ENCODE assay signal across 1 cellular context in genomic region chr19:17475541-17476115, GRCh38.
TF ChIP-seq lines count a peak whose summit lies in the region.

No MANE protein-coding gene starts in this region.

TF ChIP-seq in HepG2, 621 proteins besides CTCF, POLR2A, EP300 and RAD21 (continued from another document and continues in another):
- TF ChIP-seq, protein P1, sequence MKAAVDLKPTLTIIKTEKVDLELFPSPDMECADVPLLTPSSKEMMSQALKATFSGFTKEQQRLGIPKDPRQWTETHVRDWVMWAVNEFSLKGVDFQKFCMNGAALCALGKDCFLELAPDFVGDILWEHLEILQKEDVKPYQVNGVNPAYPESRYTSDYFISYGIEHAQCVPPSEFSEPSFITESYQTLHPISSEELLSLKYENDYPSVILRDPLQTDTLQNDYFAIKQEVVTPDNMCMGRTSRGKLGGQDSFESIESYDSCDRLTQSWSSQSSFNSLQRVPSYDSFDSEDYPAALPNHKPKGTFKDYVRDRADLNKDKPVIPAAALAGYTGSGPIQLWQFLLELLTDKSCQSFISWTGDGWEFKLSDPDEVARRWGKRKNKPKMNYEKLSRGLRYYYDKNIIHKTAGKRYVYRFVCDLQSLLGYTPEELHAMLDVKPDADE (CRISPR knock-in tag; IDR thresholded peaks at IDR 0.05): no peak
- TF ChIP-seq THAP11 (CRISPR knock-in tag; IDR thresholded peaks at IDR 0.05) (0 out of 2 replicates have a peak, but pooled peaks have one; percentile 14), MXD4 (CRISPR knock-in tag; IDR thresholded peaks at IDR 0.05) (no peak), ZNF3 (CRISPR knock-in tag; IDR thresholded peaks at IDR 0.05) (no peak), ZNF235 (CRISPR knock-in tag; IDR thresholded peaks at IDR 0.05; ENCODE audit: borderline replicate concordance) (no peak), FOXO1 (CRISPR knock-in tag; IDR thresholded peaks at IDR 0.05) (peak; percentile 47), HDAC2 (CRISPR knock-in tag; IDR thresholded peaks at IDR 0.05) (peak; percentile 43; the same call in 1 of the 2 replicates), TBP (CRISPR knock-in tag; IDR thresholded peaks at IDR 0.05) (no peak), CBX1 (IDR thresholded peaks at IDR 0.05; ENCODE audit: low read depth) (no peak), SP4 (CRISPR knock-in tag; IDR thresholded peaks at IDR 0.05) (peak; percentile 67; the same call in 1 of the 2 replicates), ELF1 (CRISPR knock-in tag; IDR thresholded peaks at IDR 0.05) (peak; percentile 85), FIP1L1 (IDR thresholded peaks at IDR 0.05; ENCODE audit: borderline replicate concordance, insufficient read depth, low read depth, low read length) (no peak), HBP1 (CRISPR knock-in tag; IDR thresholded peaks at IDR 0.05; ENCODE audit: low read depth) (no peak), KLF9 (CRISPR knock-in tag; IDR thresholded peaks at IDR 0.05; ENCODE audit: low read depth) (no peak), NFIC (IDR thresholded peaks at IDR 0.05; ENCODE audit: low read length) (no peak), CEBPB (IDR thresholded peaks at IDR 0.05; ENCODE audit: borderline replicate concordance, low read depth, low read length) (no peak), PHF5A (CRISPR knock-in tag; IDR thresholded peaks at IDR 0.05; ENCODE audit: low read depth, unreplicated experiment) (no peak), ZNF670 (CRISPR knock-in tag; IDR thresholded peaks at IDR 0.05; ENCODE audit: borderline replicate concordance) (no peak), IKZF5 (CRISPR knock-in tag; IDR thresholded peaks at IDR 0.05) (no peak; the same call in 1 of the 2 replicates), MLXIP (CRISPR knock-in tag; IDR thresholded peaks at IDR 0.05; ENCODE audit: borderline replicate concordance) (no peak), KDM3A (CRISPR knock-in tag; IDR thresholded peaks at IDR 0.05; ENCODE audit: low read depth) (no peak), AHR (CRISPR knock-in tag; IDR thresholded peaks at IDR 0.05) (0 out of 2 replicates have a peak, but pooled peaks have one; percentile 45), SRSF9 (IDR thresholded peaks at IDR 0.05; ENCODE audit: borderline replicate concordance, insufficient read depth, low read depth, low read length, poor library complexity, severe bottlenecking) (no peak), DR1 (CRISPR knock-in tag; IDR thresholded peaks at IDR 0.05) (no peak), ETV5 (CRISPR knock-in tag; IDR thresholded peaks at IDR 0.05; ENCODE audit: borderline replicate concordance) (peak; percentile 90), POGZ (CRISPR knock-in tag; IDR thresholded peaks at IDR 0.05) (no peak), ZBTB7A (CRISPR knock-in tag; IDR thresholded peaks at IDR 0.05) (no peak), ZNF160 (CRISPR knock-in tag; IDR thresholded peaks at IDR 0.05) (no peak), ZNF331 (CRISPR knock-in tag; IDR thresholded peaks at IDR 0.05) (no peak; the same call in 1 of the 2 replicates), THYN1 (CRISPR knock-in tag; IDR thresholded peaks at IDR 0.05; ENCODE audit: borderline replicate concordance, low read depth) (no peak)
- TF ChIP-seq, protein P2, sequence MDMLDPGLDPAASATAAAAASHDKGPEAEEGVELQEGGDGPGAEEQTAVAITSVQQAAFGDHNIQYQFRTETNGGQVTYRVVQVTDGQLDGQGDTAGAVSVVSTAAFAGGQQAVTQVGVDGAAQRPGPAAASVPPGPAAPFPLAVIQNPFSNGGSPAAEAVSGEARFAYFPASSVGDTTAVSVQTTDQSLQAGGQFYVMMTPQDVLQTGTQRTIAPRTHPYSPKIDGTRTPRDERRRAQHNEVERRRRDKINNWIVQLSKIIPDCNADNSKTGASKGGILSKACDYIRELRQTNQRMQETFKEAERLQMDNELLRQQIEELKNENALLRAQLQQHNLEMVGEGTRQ (IDR thresholded peaks at IDR 0.05; ENCODE audit: low read depth, low read length): no peak
- TF ChIP-seq, protein P2 (CRISPR knock-in tag; IDR thresholded peaks at IDR 0.05; ENCODE audit: borderline replicate concordance): no peak
- TF ChIP-seq, protein P3, sequence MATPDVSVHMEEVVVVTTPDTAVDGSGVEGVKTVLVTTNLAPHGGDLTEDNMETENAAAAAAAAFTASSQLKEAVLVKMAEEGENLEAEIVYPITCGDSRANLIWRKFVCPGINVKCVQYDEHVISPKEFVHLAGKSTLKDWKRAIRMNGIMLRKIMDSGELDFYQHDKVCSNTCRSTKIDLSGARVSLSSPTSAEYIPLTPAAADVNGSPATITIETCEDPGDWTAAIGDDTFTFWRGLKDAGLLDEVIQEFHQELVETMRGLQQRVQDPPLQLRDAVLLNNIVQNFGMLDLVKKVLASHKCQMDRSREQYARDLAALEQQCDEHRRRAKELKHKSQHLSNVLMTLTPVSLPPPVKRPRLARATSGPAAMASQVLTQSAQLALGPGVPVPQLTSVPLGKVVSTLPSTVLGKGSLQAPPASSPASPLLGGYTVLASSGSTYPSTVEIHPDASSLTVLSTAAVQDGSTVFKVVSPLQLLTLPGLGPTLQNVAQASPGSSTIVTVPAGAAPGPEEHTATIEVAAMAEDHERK (CRISPR knock-in tag; IDR thresholded peaks at IDR 0.05; ENCODE audit: low read depth): no peak
- TF ChIP-seq, protein P4, sequence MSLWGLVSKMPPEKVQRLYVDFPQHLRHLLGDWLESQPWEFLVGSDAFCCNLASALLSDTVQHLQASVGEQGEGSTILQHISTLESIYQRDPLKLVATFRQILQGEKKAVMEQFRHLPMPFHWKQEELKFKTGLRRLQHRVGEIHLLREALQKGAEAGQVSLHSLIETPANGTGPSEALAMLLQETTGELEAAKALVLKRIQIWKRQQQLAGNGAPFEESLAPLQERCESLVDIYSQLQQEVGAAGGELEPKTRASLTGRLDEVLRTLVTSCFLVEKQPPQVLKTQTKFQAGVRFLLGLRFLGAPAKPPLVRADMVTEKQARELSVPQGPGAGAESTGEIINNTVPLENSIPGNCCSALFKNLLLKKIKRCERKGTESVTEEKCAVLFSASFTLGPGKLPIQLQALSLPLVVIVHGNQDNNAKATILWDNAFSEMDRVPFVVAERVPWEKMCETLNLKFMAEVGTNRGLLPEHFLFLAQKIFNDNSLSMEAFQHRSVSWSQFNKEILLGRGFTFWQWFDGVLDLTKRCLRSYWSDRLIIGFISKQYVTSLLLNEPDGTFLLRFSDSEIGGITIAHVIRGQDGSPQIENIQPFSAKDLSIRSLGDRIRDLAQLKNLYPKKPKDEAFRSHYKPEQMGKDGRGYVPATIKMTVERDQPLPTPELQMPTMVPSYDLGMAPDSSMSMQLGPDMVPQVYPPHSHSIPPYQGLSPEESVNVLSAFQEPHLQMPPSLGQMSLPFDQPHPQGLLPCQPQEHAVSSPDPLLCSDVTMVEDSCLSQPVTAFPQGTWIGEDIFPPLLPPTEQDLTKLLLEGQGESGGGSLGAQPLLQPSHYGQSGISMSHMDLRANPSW (CRISPR knock-in tag; IDR thresholded peaks at IDR 0.05; ENCODE audit: borderline replicate concordance): no peak
- TF ChIP-seq, protein P5, sequence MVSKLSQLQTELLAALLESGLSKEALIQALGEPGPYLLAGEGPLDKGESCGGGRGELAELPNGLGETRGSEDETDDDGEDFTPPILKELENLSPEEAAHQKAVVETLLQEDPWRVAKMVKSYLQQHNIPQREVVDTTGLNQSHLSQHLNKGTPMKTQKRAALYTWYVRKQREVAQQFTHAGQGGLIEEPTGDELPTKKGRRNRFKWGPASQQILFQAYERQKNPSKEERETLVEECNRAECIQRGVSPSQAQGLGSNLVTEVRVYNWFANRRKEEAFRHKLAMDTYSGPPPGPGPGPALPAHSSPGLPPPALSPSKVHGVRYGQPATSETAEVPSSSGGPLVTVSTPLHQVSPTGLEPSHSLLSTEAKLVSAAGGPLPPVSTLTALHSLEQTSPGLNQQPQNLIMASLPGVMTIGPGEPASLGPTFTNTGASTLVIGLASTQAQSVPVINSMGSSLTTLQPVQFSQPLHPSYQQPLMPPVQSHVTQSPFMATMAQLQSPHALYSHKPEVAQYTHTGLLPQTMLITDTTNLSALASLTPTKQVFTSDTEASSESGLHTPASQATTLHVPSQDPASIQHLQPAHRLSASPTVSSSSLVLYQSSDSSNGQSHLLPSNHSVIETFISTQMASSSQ (IDR thresholded peaks at IDR 0.05; ENCODE audit: low read depth): no peak
- TF ChIP-seq, protein P5 (CRISPR knock-in tag; IDR thresholded peaks at IDR 0.05; ENCODE audit: borderline replicate concordance): no peak; the same call in 1 of the 2 replicates
- TF ChIP-seq, protein P6, sequence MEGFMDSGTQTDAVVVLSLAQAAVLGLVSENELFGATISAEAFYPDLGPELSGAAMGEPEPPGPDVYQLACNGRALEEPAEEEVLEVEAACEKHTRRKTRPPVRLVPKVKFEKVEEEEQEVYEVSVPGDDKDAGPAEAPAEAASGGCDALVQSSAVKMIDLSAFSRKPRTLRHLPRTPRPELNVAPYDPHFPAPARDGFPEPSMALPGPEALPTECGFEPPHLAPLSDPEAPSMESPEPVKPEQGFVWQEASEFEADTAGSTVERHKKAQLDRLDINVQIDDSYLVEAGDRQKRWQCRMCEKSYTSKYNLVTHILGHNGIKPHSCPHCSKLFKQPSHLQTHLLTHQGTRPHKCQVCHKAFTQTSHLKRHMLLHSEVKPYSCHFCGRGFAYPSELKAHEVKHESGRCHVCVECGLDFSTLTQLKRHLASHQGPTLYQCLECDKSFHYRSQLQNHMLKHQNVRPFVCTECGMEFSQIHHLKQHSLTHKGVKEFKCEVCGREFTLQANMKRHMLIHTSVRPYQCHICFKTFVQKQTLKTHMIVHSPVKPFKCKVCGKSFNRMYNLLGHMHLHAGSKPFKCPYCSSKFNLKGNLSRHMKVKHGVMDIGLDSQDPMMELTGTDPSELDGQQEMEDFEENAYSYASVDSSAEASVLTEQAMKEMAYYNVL (CRISPR knock-in tag; IDR thresholded peaks at IDR 0.05; ENCODE audit: borderline replicate concordance): 0 out of 2 replicates have a peak, but pooled peaks have one; percentile 19
- TF ChIP-seq, protein P7, sequence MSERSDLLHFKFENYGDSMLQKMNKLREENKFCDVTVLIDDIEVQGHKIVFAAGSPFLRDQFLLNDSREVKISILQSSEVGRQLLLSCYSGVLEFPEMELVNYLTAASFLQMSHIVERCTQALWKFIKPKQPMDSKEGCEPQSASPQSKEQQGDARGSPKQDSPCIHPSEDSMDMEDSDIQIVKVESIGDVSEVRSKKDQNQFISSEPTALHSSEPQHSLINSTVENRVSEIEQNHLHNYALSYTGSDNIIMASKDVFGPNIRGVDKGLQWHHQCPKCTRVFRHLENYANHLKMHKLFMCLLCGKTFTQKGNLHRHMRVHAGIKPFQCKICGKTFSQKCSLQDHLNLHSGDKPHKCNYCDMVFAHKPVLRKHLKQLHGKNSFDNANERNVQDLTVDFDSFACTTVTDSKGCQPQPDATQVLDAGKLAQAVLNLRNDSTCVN (CRISPR knock-in tag; IDR thresholded peaks at IDR 0.05; ENCODE audit: borderline replicate concordance): no peak
